In genomic region chr1:40059960-40060337, GRCh38 we compare ENCODE assay signal across 9 cellular contexts. TPM values are rescaled to one million over a fixed set of nuclear protein-coding genes. Genes with fewer than 3 reads are reported as not detected.
DNase-seq lines count a peak whose midpoint lies in the region; ATAC-seq and TF ChIP-seq lines count a peak whose summit lies in the region.
"Had no signal": no experiment of that assay in that cellular context is flagged by ENCODE, and none has a peak within 500 bp of the region (broad histone marks: within the 10 kb centered on the region; RNA-seq: fewer than 3 reads in every experiment).

No MANE protein-coding gene starts in this region.

- H3K36me3 ChIP-seq in breast epithelium (peaks cover 8% of the 10 kb centered on the region), iPS-20b (ENCODE audit: insufficient read depth, low read depth, low read length) (peaks cover 65% of the 10 kb centered on the region), transverse colon (peaks cover 0 to 45% (median 21%) of the 10 kb centered on the region in 4 donors), ovary (no peaks in the 10 kb centered on the region)

- no peak for TF ChIP-seq EP300 in transverse colon (IDR thresholded peaks at IDR 0.05; ENCODE audit: low read depth)
- TF ChIP-seq EP300 in ovary (IDR thresholded peaks at IDR 0.05), result no peak

- H3K36me3 Mint-ChIP-seq in MCF 10A (ENCODE audit: insufficient read depth, unreplicated experiment) (peaks cover 73% of the 10 kb centered on the region), activated B cell treated with CpG ODN at 0.5 μM for 24 hours (ENCODE audit: low read depth) (peaks cover 75% of the 10 kb centered on the region)

- POLR2A ChIA-PET in MCF 10A (lab: Yijun Ruan, JAX), result interaction anchor here (0.8 to 1.3 kb wide), 4 partner anchors 13 to 105 kb away, joined by 3 to 4 read pairs (median 3); partner anchors contain the start of gene CAP1
- POLR2A ChIA-PET in activated B cell treated with CpG ODN at 0.5 μM for 24 hours (lab: Charles Lee), result interaction anchor here (0.7 to 2.6 kb wide), 5 partner anchors 14 to 104 kb away, joined by 3 to 27 read pairs (median 3); partner anchors contain the start of genes CAP1 and MFSD2A

- H3K4me3 Mint-ChIP-seq in MCF 10A (ENCODE audit: unreplicated experiment) (no peak overlapping the region), activated B cell treated with CpG ODN at 0.5 μM for 24 hours (no peak overlapping the region)

- 0 out of 2 replicates have a peak overlapping the region, but pooled peaks have one; percentile 20 for H3K9ac ChIP-seq in iPS-20b (ENCODE audit: low read depth, low read length)

- CTCF ChIA-PET in MCF 10A (lab: Yijun Ruan, JAX), result interaction anchor here (1.0 to 3.1 kb wide), 4 partner anchors 14 to 28 kb away, joined by 3 to 9 read pairs (median 4); no protein-coding TSS in a partner anchor
- CTCF ChIA-PET in activated B cell treated with CpG ODN at 0.5 μM for 24 hours (lab: Charles Lee), result interaction anchor here (1.0 to 2.9 kb wide), 3 partner anchors 17 to 28 kb away, joined by 3 to 12 read pairs (median 4); no protein-coding TSS in a partner anchor

- DNase-seq in breast epithelium (ENCODE audit: low spot score in 2 of 2), result no peak
- no peak for DNase-seq in MCF 10A (ENCODE audit: unreplicated experiment)
- DNase-seq in activated B cell treated with CpG ODN at 0.5 μM for 24 hours, result no peak
- DNase-seq in transverse colon, result no peak
- DNase-seq in ecto neural progenitor cell (ENCODE audit: low spot score), result no peak
- DNase-seq in ovary, result no peak
- DNase-seq: NCI-H1048 had no signal

- H3K27ac ChIP-seq in breast epithelium (peak overlapping the region; percentile 35 to 40), iPS-20b (ENCODE audit: low read length) (no peak overlapping the region), transverse colon (peak overlapping the region; percentile 78 to 80 (median 80)), ovary (no peak overlapping the region)

- no peak for ATAC-seq in activated B cell treated with CpG ODN at 0.5 μM for 24 hours (ENCODE audit: low read depth)
- no peak for ATAC-seq in HG03175 (IDR thresholded peaks at IDR 0.05; ENCODE audit: unreplicated experiment)

- H3K27me3 Mint-ChIP-seq in MCF 10A (ENCODE audit: insufficient read depth, unreplicated experiment) (no peaks in the 10 kb centered on the region), activated B cell treated with CpG ODN at 0.5 μM for 24 hours (no peaks in the 10 kb centered on the region)

- H3K27me3 ChIP-seq in breast epithelium, result no peaks in the 10 kb centered on the region
- H3K27me3 ChIP-seq in iPS-20b (ENCODE audit: insufficient read depth, low read length), result no peaks in the 10 kb centered on the region
- H3K27me3 ChIP-seq in transverse colon, result no peaks in the 10 kb centered on the region
- H3K27me3 ChIP-seq in ovary, result no peaks in the 10 kb centered on the region

- H3K9me3 ChIP-seq in breast epithelium (no peaks in the 10 kb centered on the region), iPS-20b (ENCODE audit: insufficient read depth, low read depth, low read length) (no peaks in the 10 kb centered on the region), transverse colon (no peaks in the 10 kb centered on the region), ovary (no peaks in the 10 kb centered on the region)

- H3K4me1 Mint-ChIP-seq in MCF 10A (ENCODE audit: insufficient read depth, unreplicated experiment) (peaks cover 26% of the 10 kb centered on the region), activated B cell treated with CpG ODN at 0.5 μM for 24 hours (peaks cover 95% of the 10 kb centered on the region)

- H3K4me1 ChIP-seq in breast epithelium (no peaks in the 10 kb centered on the region), iPS-20b (ENCODE audit: insufficient read depth, low read length) (peaks cover 18% of the 10 kb centered on the region), transverse colon (peaks cover 24 to 82% (median 45%) of the 10 kb centered on the region in 4 donors), ovary (ENCODE audit: insufficient read depth) (peaks cover 4% of the 10 kb centered on the region)

- BruUV-seq in MCF 10A (replicated peaks; lab: Mats Ljungman, UMichigan), result no TSS peak

- in situ Hi-C loops in transverse colon (cut with MboI; ENCODE audit: low pct_ligation_motif_present in 1 of 4, low pct_unique_long_range_greater_than_20kb in 1 of 4, low sequenced_read_pairs in 3 of 4), result no loop called here

- H3K27ac Mint-ChIP-seq in MCF 10A (ENCODE audit: low read depth, unreplicated experiment) (no peak overlapping the region), activated B cell treated with CpG ODN at 0.5 μM for 24 hours (peak overlapping the region; percentile 72)

- no peaks in the 10 kb centered on the region for H3K9me3 Mint-ChIP-seq in MCF 10A (ENCODE audit: unreplicated experiment)
- H3K9me3 Mint-ChIP-seq in activated B cell treated with CpG ODN at 0.5 μM for 24 hours, result no peaks in the 10 kb centered on the region

- intact Hi-C loops in breast epithelium (cut with DNase I; ENCODE audit: low total_unique reads), result no loop called here
- intact Hi-C loops in MCF 10A (cut with micrococcal nuclease), result no loop called here
- intact Hi-C loops in activated B cell treated with CpG ODN at 0.5 μM for 24 hours (cut with micrococcal nuclease), result no loop called here
- intact Hi-C loops in transverse colon (cut with DNase I; ENCODE audit: low total_unique reads), result no loop called here
- intact Hi-C loops in ovary (cut with DNase I), result no loop called here

- WGBS in transverse colon (ENCODE audit: low coverage in 1 of 2), 2 donors, result 44% methylated on average over 3 of the region's 3 CpGs; no CpG with 5 or more reads in 1 of the 2 donors
- 31 to 53% (median 32%) methylated on average over 3 of the region's 3 CpGs for WGBS in ovary, 3 donors

- no peak for TF ChIP-seq CTCF in breast epithelium (IDR thresholded peaks at IDR 0.05)
- no peak for TF ChIP-seq CTCF in MCF 10A (IDR thresholded peaks at IDR 0.05; ENCODE audit: unreplicated experiment)
- TF ChIP-seq CTCF in activated B cell treated with CpG ODN at 0.5 μM for 24 hours (IDR thresholded peaks at IDR 0.05), result no peak
- no peak for TF ChIP-seq CTCF in transverse colon (IDR thresholded peaks at IDR 0.05)
- no peak for TF ChIP-seq CTCF in ovary (IDR thresholded peaks at IDR 0.05)

- TF ChIP-seq POLR2A in breast epithelium (IDR thresholded peaks at IDR 0.05) (no peak), transverse colon (IDR thresholded peaks at IDR 0.05) (no peak), ovary (IDR thresholded peaks at IDR 0.05) (no peak)

- H3K4me3 ChIP-seq in breast epithelium, result no peak overlapping the region
- no peak overlapping the region for H3K4me3 ChIP-seq in iPS-20b (ENCODE audit: low read length)
- peak overlapping the region in 1 of 4 donors; percentile 5 for H3K4me3 ChIP-seq in transverse colon
- H3K4me3 ChIP-seq in ovary, result no peak overlapping the region

RNA-seq across cellular contexts. Expression of gene CAP1, which starts 19.4 kb away (rescaled TPM):
- 100 to 1,000 TPM; 244 to 285 (median 244) TPM for total RNA-seq in breast epithelium
- 297 and 339 TPM in 2 replicates for total RNA-seq in MCF 10A (2022)
- total RNA-seq in activated B cell treated with CpG ODN at 0.5 μM for 24 hours, result 410 and 411 TPM in 2 replicates
- total RNA-seq in transverse colon, result 100 to 1,000 TPM in 3 of 4 donors, 10 to 100 TPM in 1; 81.0 to 290 (median 238) TPM
- 100 to 1,000 TPM in 5 of 7 donors, 10 to 100 TPM in 2; 76.8 to 257 (median 194) TPM for total RNA-seq in ovary
- polyA plus RNA-seq in ovary, result 100 to 1,000 TPM; 110 to 325 TPM

RNA-seq across cellular contexts. Expression of gene PPT1, which starts 37.1 kb away (rescaled TPM):
- total RNA-seq in breast epithelium, result 100 to 1,000 TPM in 2 of 3 donors, 10 to 100 TPM in 1; 84.0 to 126 (median 108) TPM
- 55.4 and 56.4 TPM in 2 replicates for total RNA-seq in MCF 10A (2022)
- 41.8 and 43.5 TPM in 2 replicates for total RNA-seq in activated B cell treated with CpG ODN at 0.5 μM for 24 hours
- total RNA-seq in transverse colon, result 10 to 100 TPM in 3 of 4 donors, 1 to 10 TPM in 1; 6.4 to 28.9 (median 18.0) TPM
- 10 to 100 TPM; 38.0 to 84.2 (median 71.0) TPM for total RNA-seq in ovary
- 100 to 1,000 TPM in 1 of 2 donors, 10 to 100 TPM in 1; 53.5 to 247 TPM for polyA plus RNA-seq in ovary

Comparison
In these comparisons a context has a peak if more than half of its experiments do, and no peak if none do; other contexts are left out.
1. H3K27ac ChIP-seq: peak in breast epithelium (2 of 2) and transverse colon (4 of 4); none in iPS-20b (single experiment) and ovary (0 of 2).